ENCODE assay signal across 9 cellular contexts in the genomic region with DNA sequence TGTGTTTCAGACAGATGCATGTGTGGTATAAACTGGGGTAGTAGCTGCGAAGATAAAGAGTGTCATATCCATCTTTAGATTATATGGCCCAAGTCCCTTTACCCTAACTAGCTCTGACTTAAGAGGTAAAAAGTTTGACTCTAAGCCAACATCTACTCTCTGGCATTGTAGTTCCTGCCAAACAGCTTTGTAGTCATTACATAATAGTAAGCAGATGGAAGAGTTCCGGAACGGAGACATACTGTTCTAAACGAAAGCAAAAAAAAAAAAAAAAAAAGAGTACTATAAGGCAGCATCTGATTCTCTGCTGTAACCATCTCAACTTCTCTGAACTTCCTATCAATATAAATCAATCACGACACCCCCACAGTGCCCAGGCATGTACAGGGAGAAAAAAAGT. TPM values are rescaled to one million over a fixed set of nuclear protein-coding genes. Genes with fewer than 3 reads are reported as not detected.
A peak's percentile ranks its signal among the peaks of the same experiment; 100 is the strongest.
DNase-seq lines count a peak whose midpoint lies in the region; ATAC-seq and TF ChIP-seq lines count a peak whose summit lies in the region.
"Had no signal": no experiment of that assay in that cellular context is flagged by ENCODE, and none has a peak within 500 bp of the region (broad histone marks: within the 10 kb centered on the region; RNA-seq: fewer than 3 reads in every experiment).

No MANE protein-coding gene starts in this region.

- TF ChIP-seq POLR2A in body of pancreas (IDR thresholded peaks at IDR 0.05): no peak
- no peak for TF ChIP-seq POLR2A in gastrocnemius medialis (IDR thresholded peaks at IDR 0.05)

- H3K4me1 ChIP-seq in body of pancreas (peaks cover 13% of the 10 kb centered on the region), right cardiac atrium (ENCODE audit: control insufficient read depth, insufficient read depth, low read length) (no peaks in the 10 kb centered on the region), gastrocnemius medialis (peaks cover 0 to 11% of the 10 kb centered on the region in 2 donors)

- H3K27me3 Mint-ChIP-seq in HFFc6 (ENCODE audit: insufficient read depth): no peaks in the 10 kb centered on the region
- no peaks in the 10 kb centered on the region for H3K27me3 Mint-ChIP-seq in activated CD4-positive, alpha-beta memory T cell treated with anti-CD3 and anti-CD28 coated beads for 36 hours
- H3K27me3 Mint-ChIP-seq: progenitor cell of endocrine pancreas had no signal

- DNase-seq in HFFc6: peak; percentile 57
- DNase-seq in body of pancreas: peak in 2 of 4 donors; percentile 28 to 46
- no peak for DNase-seq in right cardiac atrium
- DNase-seq in gastrocnemius medialis: no peak
- DNase-seq in activated CD4-positive, alpha-beta memory T cell treated with anti-CD3 and anti-CD28 coated beads for 36 hours: no peak
- no peak for DNase-seq in activated T-cell treated with anti-CD3 and anti-CD28 coated beads, Interleukin-2, amount 50 U/mL, for 1 hour
- no peak for DNase-seq in RWPE1 (ENCODE audit: low spot score)
- DNase-seq: erythroblast had no signal

- peak; percentile 99 for ATAC-seq in body of pancreas
- ATAC-seq in right cardiac atrium: peak; percentile 46 to 57
- peak; percentile 60 to 93 for ATAC-seq in gastrocnemius medialis

- CTCF ChIA-PET in activated CD4-positive, alpha-beta memory T cell treated with anti-CD3 and anti-CD28 coated beads for 36 hours (lab: Charles Lee): interaction anchor here (1.5 kb wide), 1 partner anchor 9 kb away, joined by 8 read pairs; no protein-coding TSS in a partner anchor
- CTCF ChIA-PET in RWPE1 (lab: Yijun Ruan, JAX): interaction anchor here (1.2 kb wide), 1 partner anchor 38 kb away, joined by 6 read pairs; no protein-coding TSS in a partner anchor

- H3K27ac Mint-ChIP-seq in HFFc6: peak overlapping the region; percentile 65
- H3K27ac Mint-ChIP-seq in activated CD4-positive, alpha-beta memory T cell treated with anti-CD3 and anti-CD28 coated beads for 36 hours: no peak overlapping the region
- H3K27ac Mint-ChIP-seq: progenitor cell of endocrine pancreas had no signal

- WGBS in body of pancreas, 2 donors: 19 to 21% methylated on average over 5 of the region's 5 CpGs
- 68% methylated on average over 5 of the region's 5 CpGs for WGBS in right cardiac atrium

- H3K27ac ChIP-seq in body of pancreas: peak overlapping the region in 3 of 4 donors; percentile 17 to 27 (median 25)
- H3K27ac ChIP-seq in right cardiac atrium (ENCODE audit: low read length): no peak overlapping the region
- peak overlapping the region in 1 of 4 donors; percentile 50 for H3K27ac ChIP-seq in gastrocnemius medialis
- no peak overlapping the region for H3K27ac ChIP-seq in RWPE1

- in situ Hi-C loops in gastrocnemius medialis (cut with MboI; ENCODE audit: low sequenced_read_pairs in 4 of 4): no loop called here

- peak overlapping the region; percentile 40 for H3K4me3 Mint-ChIP-seq in HFFc6
- no peak overlapping the region for H3K4me3 Mint-ChIP-seq in activated CD4-positive, alpha-beta memory T cell treated with anti-CD3 and anti-CD28 coated beads for 36 hours

- no peak for TF ChIP-seq CTCF in HFFc6 (IDR thresholded peaks at IDR 0.05)
- no peak for TF ChIP-seq CTCF in body of pancreas (IDR thresholded peaks at IDR 0.05)
- no peak for TF ChIP-seq CTCF in gastrocnemius medialis (IDR thresholded peaks at IDR 0.05 in 4 of 5, conservative IDR thresholded peaks at IDR 0.05 in 1 of 5)
- no peak for TF ChIP-seq CTCF in RWPE1 (conservative IDR thresholded peaks at IDR 0.05; ENCODE audit: low read depth)

- H3K4me1 Mint-ChIP-seq in HFFc6 (ENCODE audit: low read depth): peaks cover 62% of the 10 kb centered on the region
- H3K4me1 Mint-ChIP-seq in activated CD4-positive, alpha-beta memory T cell treated with anti-CD3 and anti-CD28 coated beads for 36 hours (ENCODE audit: low read depth): no peaks in the 10 kb centered on the region

- H3K4me3 ChIP-seq in body of pancreas (no peak overlapping the region), right cardiac atrium (ENCODE audit: low read length) (no peak overlapping the region), gastrocnemius medialis (no peak overlapping the region)

- intact Hi-C loops in body of pancreas (cut with DNase I): no loop called here
- intact Hi-C loops in right cardiac atrium (cut with DNase I): loop anchor here in 1 of 4 donors (10.0 kb wide), 1 partner anchor 45 kb away; a partner anchor contains a TSS
- intact Hi-C loops in gastrocnemius medialis (cut with DNase I; ENCODE audit: low total_unique reads): loop anchor here (5.0 kb wide), 1 partner anchor 48 kb away; a partner anchor contains a TSS
- intact Hi-C loops in activated CD4-positive, alpha-beta memory T cell treated with anti-CD3 and anti-CD28 coated beads for 36 hours (cut with micrococcal nuclease): no loop called here

- H3K9me3 Mint-ChIP-seq in HFFc6: no peaks in the 10 kb centered on the region
- H3K9me3 Mint-ChIP-seq in activated CD4-positive, alpha-beta memory T cell treated with anti-CD3 and anti-CD28 coated beads for 36 hours: no peaks in the 10 kb centered on the region

- H3K36me3 Mint-ChIP-seq in HFFc6 (ENCODE audit: low read depth): peaks cover 43% of the 10 kb centered on the region
- H3K36me3 Mint-ChIP-seq in activated CD4-positive, alpha-beta memory T cell treated with anti-CD3 and anti-CD28 coated beads for 36 hours: peaks cover 32% of the 10 kb centered on the region

- H3K9me3 ChIP-seq in body of pancreas: no peaks in the 10 kb centered on the region
- H3K9me3 ChIP-seq in right cardiac atrium (ENCODE audit: control insufficient read depth, low read length): no peaks in the 10 kb centered on the region
- H3K9me3 ChIP-seq in gastrocnemius medialis: no peaks in the 10 kb centered on the region

- POLR2A ChIA-PET in activated CD4-positive, alpha-beta memory T cell treated with anti-CD3 and anti-CD28 coated beads for 36 hours (lab: Charles Lee): no interaction called here
- POLR2A ChIA-PET in RWPE1 (lab: Yijun Ruan, JAX; ENCODE audit: low non-redundant PET): no interaction called here

- H3K36me3 ChIP-seq in body of pancreas (replicated peaks in 1 of 2; ENCODE audit: insufficient read depth in 1 of 2, low read depth in 2 of 2): peaks cover 0 to 10% of the 10 kb centered on the region in 2 donors
- H3K36me3 ChIP-seq in gastrocnemius medialis: peaks cover 0 to 43% of the 10 kb centered on the region in 2 donors

- H3K27me3 ChIP-seq in body of pancreas (no peaks in the 10 kb centered on the region), right cardiac atrium (ENCODE audit: control insufficient read depth, insufficient read depth) (no peaks in the 10 kb centered on the region), gastrocnemius medialis (no peaks in the 10 kb centered on the region)

RNA-seq across cellular contexts. Expression of a gene that starts 48.7 kb away (rescaled TPM):
- 100 to 1,000 TPM in 2 of 6 experiments, 10 to 100 TPM in 4; 86.0 to 106 (median 92.1) TPM for total RNA-seq in HFFc6 (2021; fragmentation: NEBNext Ultra II Directional; extraction: Animal tissue kit (Norgen Biotek cat#: 25700))
- total RNA-seq in body of pancreas: 10 to 100 TPM; 28.3 to 33.0 TPM
- total RNA-seq in right cardiac atrium: 10 to 100 TPM; 26.4 to 66.9 (median 42.4) TPM
- polyA plus RNA-seq in right cardiac atrium: 12.1 TPM
- total RNA-seq in gastrocnemius medialis: 10 to 100 TPM; 10.6 to 29.9 (median 14.7) TPM
- total RNA-seq in activated CD4-positive, alpha-beta memory T cell treated with anti-CD3 and anti-CD28 coated beads for 36 hours: 10 to 100 TPM; 56.5 to 70.1 TPM

Comparison
In these comparisons a context has a peak if more than half of its experiments do, and no peak if none do; other contexts are left out.
1. H3K27ac ChIP-seq: peak in body of pancreas (3 of 4); none in right cardiac atrium (single experiment) and RWPE1 (single experiment).
2. Peak in every context shown above with its lines, with median percentiles within 50 percentile points of each other: ATAC-seq.